ENCODE assay signal across 28 cellular contexts in genomic region chr15:28104326-28104725, GRCh38. TPM values are rescaled to one million over a fixed set of nuclear protein-coding genes. Genes with fewer than 3 reads are reported as not detected.
A peak's percentile ranks its signal among the peaks of the same experiment; 100 is the strongest.
DNase-seq lines count a peak whose midpoint lies in the region; ATAC-seq and TF ChIP-seq lines count a peak whose summit lies in the region.
"Had no signal": no experiment of that assay in that cellular context is flagged by ENCODE, and none has a peak within 500 bp of the region (broad histone marks: within the 10 kb centered on the region; RNA-seq: fewer than 3 reads in every experiment).

No MANE protein-coding gene starts in this region.

- no peak for DNase-seq in natural killer cell treated with Interleukin-12 subunit alpha and Interleukin-12 subunit beta and Interleukin-15 and Interleukin-18, amount 100 ng/mL, for 72 hours (ENCODE audit: low spot score)
- DNase-seq in natural killer cell (no peak), coronary artery (ENCODE audit: low spot score) (peak; percentile 59), mesenteric fat pad (ENCODE audit: low spot score) (peak; percentile 77), upper lobe of right lung (peak; percentile 49), activated gamma-delta T cell treated with Interleukin-2 at 50 U/mL for 16 hours (no peak), NCI-H146 (lab: John Stamatoyannopoulos, UW) (no peak)
- DNase-seq: CD4-positive, CD25-positive, alpha-beta regulatory T cell; DMS53; GDM1; HFFc6; KBM-7; MV-4-11; NCI-H1105; NCI-H1436 treated with DMSO at 0.1 percent for 48 hours; NCI-H1930; NCI-H446; NCI-H524 treated with DMSO at 0.1 percent for 48 hours; NCI-H774; PC-3; SJCRH30 had no signal

- peaks cover 2% of the 10 kb centered on the region for H3K9me3 Mint-ChIP-seq in natural killer cell treated with Interleukin-12 subunit alpha and Interleukin-12 subunit beta and Interleukin-15 and Interleukin-18, amount 100 ng/mL, for 72 hours
- no peaks in the 10 kb centered on the region for H3K9me3 Mint-ChIP-seq in natural killer cell
- H3K9me3 Mint-ChIP-seq: HFFc6 had no signal

- ATAC-seq in natural killer cell treated with Interleukin-12 subunit alpha and Interleukin-12 subunit beta and Interleukin-15 and Interleukin-18, amount 100 ng/mL, for 72 hours: no peak
- ATAC-seq in natural killer cell (no peak), upper lobe of right lung (no peak), GM19455 (IDR thresholded peaks at IDR 0.05; ENCODE audit: unreplicated experiment) (no peak)
- ATAC-seq: GM12878, PC-3, Right ventricle myocardium inferior, SK-N-SH treated with all-trans-retinoic acid at 6 μM for 48 hours had no signal

- TF ChIP-seq CTCF in natural killer cell (IDR thresholded peaks at IDR 0.05): no peak
- TF ChIP-seq CTCF in coronary artery (IDR thresholded peaks at IDR 0.05): no peak
- TF ChIP-seq CTCF in upper lobe of right lung (IDR thresholded peaks at IDR 0.05): no peak

- no peak overlapping the region for H3K27ac Mint-ChIP-seq in natural killer cell treated with Interleukin-12 subunit alpha and Interleukin-12 subunit beta and Interleukin-15 and Interleukin-18, amount 100 ng/mL, for 72 hours
- no peak overlapping the region for H3K27ac Mint-ChIP-seq in natural killer cell
- H3K27ac Mint-ChIP-seq: CD4-positive, CD25-positive, alpha-beta regulatory T cell; HFFc6 had no signal

- no peaks in the 10 kb centered on the region for H3K9me3 ChIP-seq in upper lobe of right lung
- H3K9me3 ChIP-seq: HAP-1, SJCRH30 had no signal

- peaks cover 27 to 30% of the 10 kb centered on the region in 2 donors for H3K4me1 Mint-ChIP-seq in natural killer cell treated with Interleukin-12 subunit alpha and Interleukin-12 subunit beta and Interleukin-15 and Interleukin-18, amount 100 ng/mL, for 72 hours (ENCODE audit: low read depth in 2 of 2)
- H3K4me1 Mint-ChIP-seq in natural killer cell: peaks cover 22 to 38% of the 10 kb centered on the region in 2 donors

- H3K36me3 Mint-ChIP-seq in natural killer cell treated with Interleukin-12 subunit alpha and Interleukin-12 subunit beta and Interleukin-15 and Interleukin-18, amount 100 ng/mL, for 72 hours: peaks cover 9% of the 10 kb centered on the region
- no peaks in the 10 kb centered on the region for H3K36me3 Mint-ChIP-seq in natural killer cell

- peaks cover 15% of the 10 kb centered on the region for H3K27me3 ChIP-seq in upper lobe of right lung

- peaks cover 15% of the 10 kb centered on the region for H3K4me1 ChIP-seq in upper lobe of right lung
- H3K4me1 ChIP-seq: HAP-1, SJCRH30 had no signal

- intact Hi-C loops in natural killer cell (cut with micrococcal nuclease): no loop called here
- intact Hi-C loops in upper lobe of right lung (cut with DNase I): no loop called here

- H3K4me3 ChIP-seq in coronary artery (no peak overlapping the region), upper lobe of right lung (no peak overlapping the region)
- H3K4me3 ChIP-seq: GM12878, HAP-1, SJCRH30 had no signal

- no peak overlapping the region for H3K27ac ChIP-seq in coronary artery
- H3K27ac ChIP-seq in upper lobe of right lung: no peak overlapping the region
- H3K27ac ChIP-seq: SJCRH30 had no signal

- peaks cover 23 to 41% of the 10 kb centered on the region in 2 donors for H3K27me3 Mint-ChIP-seq in natural killer cell treated with Interleukin-12 subunit alpha and Interleukin-12 subunit beta and Interleukin-15 and Interleukin-18, amount 100 ng/mL, for 72 hours
- H3K27me3 Mint-ChIP-seq in natural killer cell (ENCODE audit: low read depth in 2 of 2): peaks cover 12 to 28% of the 10 kb centered on the region in 2 donors

- peak overlapping the region; percentile 39 for H3K4me3 Mint-ChIP-seq in natural killer cell treated with Interleukin-12 subunit alpha and Interleukin-12 subunit beta and Interleukin-15 and Interleukin-18, amount 100 ng/mL, for 72 hours
- H3K4me3 Mint-ChIP-seq in natural killer cell: no peak overlapping the region
- H3K4me3 Mint-ChIP-seq: HFFc6 had no signal

- no peaks in the 10 kb centered on the region for H3K36me3 ChIP-seq in upper lobe of right lung
- H3K36me3 ChIP-seq: HAP-1, SJCRH30 had no signal

RNA-seq across cellular contexts. Expression of gene OCA2, which starts 5.2 kb away (rescaled TPM):
- total RNA-seq in natural killer cell treated with Interleukin-12 subunit alpha and Interleukin-12 subunit beta and Interleukin-15 and Interleukin-18, amount 100 ng/mL, for 72 hours: not detected
- 1 to 10 TPM in 1 of 3 donors, under 1 TPM in 2; 0.35 to 1.5 (median 0.56) TPM for total RNA-seq in natural killer cell
- not detected for total RNA-seq in mesenteric fat pad
- 0.55 TPM for total RNA-seq in upper lobe of right lung
- total RNA-seq: A172; CD4-positive, CD25-positive, alpha-beta regulatory T cell; GM12878; HFFc6; MCF 10A; PC-3; Right ventricle myocardium inferior; SJCRH30 had no signal

Comparison
In these comparisons a context has a peak if more than half of its experiments do, and no peak if none do; other contexts are left out.
1. DNase-seq: peak in coronary artery (single experiment), mesenteric fat pad (single experiment) and upper lobe of right lung (single experiment); none in natural killer cell treated with Interleukin-12 subunit alpha and Interleukin-12 subunit beta and Interleukin-15 and Interleukin-18, amount 100 ng/mL, for 72 hours (single experiment), natural killer cell (single experiment), activated gamma-delta T cell treated with Interleukin-2 at 50 U/mL for 16 hours (single experiment) and NCI-H146 (single experiment).